In the genomic region with DNA sequence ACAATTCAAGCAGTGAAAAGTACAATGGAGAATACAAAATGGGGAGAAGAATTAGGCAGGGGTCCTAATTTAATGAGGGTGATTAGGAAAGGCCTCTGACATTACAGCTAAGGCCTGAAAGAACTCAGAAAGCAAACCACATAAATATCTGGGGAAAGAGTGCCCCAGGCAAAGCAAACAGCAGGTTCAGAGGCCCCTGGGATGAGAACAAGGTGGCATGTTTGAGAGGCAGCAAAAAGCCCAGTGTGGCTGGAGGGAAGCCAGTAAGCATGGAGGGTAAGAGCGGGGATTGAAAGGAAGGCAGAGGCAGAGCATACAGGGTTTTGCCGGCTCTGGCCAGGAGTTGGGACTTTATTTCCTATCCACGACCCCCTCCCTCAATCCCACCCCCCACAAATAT, we compare ENCODE assay signal across 15 cellular contexts. TPM values are rescaled to one million over a fixed set of nuclear protein-coding genes. Genes with fewer than 3 reads are reported as not detected.
DNase-seq lines count a peak whose midpoint lies in the region; ATAC-seq and TF ChIP-seq lines count a peak whose summit lies in the region.
"Had no signal": no experiment of that assay in that cellular context is flagged by ENCODE, and none has a peak within 500 bp of the region (broad histone marks: within the 10 kb centered on the region; RNA-seq: fewer than 3 reads in every experiment).

No MANE protein-coding gene starts in this region.

- CTCF ChIA-PET in CD8-positive, alpha-beta T cell (lab: Charles Lee), result interaction anchor here (0.7 to 25.6 kb wide), 3 partner anchors 74 to 105 kb away, joined by 3 to 773 read pairs (median 92); no protein-coding TSS in a partner anchor
- CTCF ChIA-PET in naive thymus-derived CD4-positive, alpha-beta T cell (lab: Charles Lee), result interaction anchor here (13.4 kb wide), 1 partner anchor 104 kb away, joined by 365 read pairs; no protein-coding TSS in a partner anchor

- peak overlapping the region; percentile 37 for H3K27ac Mint-ChIP-seq in CD8-positive, alpha-beta T cell
- peak overlapping the region in 6 of 9 donors; percentile 1 to 91 (median 62) for H3K27ac Mint-ChIP-seq in naive thymus-derived CD4-positive, alpha-beta T cell
- H3K27ac Mint-ChIP-seq: HFFc6 had no signal

- no peak for ATAC-seq in CD8-positive, alpha-beta T cell
- ATAC-seq in naive thymus-derived CD4-positive, alpha-beta T cell, result no peak
- ATAC-seq in GM18907 (IDR thresholded peaks at IDR 0.05; ENCODE audit: unreplicated experiment), result no peak
- ATAC-seq: K562 had no signal

- peaks cover 41% of the 10 kb centered on the region for H3K4me1 ChIP-seq in CD8-positive, alpha-beta T cell (ENCODE audit: insufficient read depth, low read length)
- H3K4me1 ChIP-seq in naive thymus-derived CD4-positive, alpha-beta T cell (ENCODE audit: control insufficient read depth in 2 of 2, insufficient read depth in 2 of 2, low read length in 2 of 2), result peaks cover 11 to 46% of the 10 kb centered on the region in 2 donors

- H3K27me3 ChIP-seq in CD8-positive, alpha-beta T cell (ENCODE audit: insufficient read depth, low read length), result no peaks in the 10 kb centered on the region
- no peaks in the 10 kb centered on the region for H3K27me3 ChIP-seq in naive thymus-derived CD4-positive, alpha-beta T cell (ENCODE audit: control insufficient read depth in 2 of 2, insufficient read depth in 2 of 2, low read length in 2 of 2)

- H3K9me3 Mint-ChIP-seq in CD8-positive, alpha-beta T cell, result no peaks in the 10 kb centered on the region
- peaks cover 0 to 2% (median 0%) of the 10 kb centered on the region in 11 donors for H3K9me3 Mint-ChIP-seq in naive thymus-derived CD4-positive, alpha-beta T cell
- H3K9me3 Mint-ChIP-seq: HFFc6 had no signal

- H3K36me3 Mint-ChIP-seq in CD8-positive, alpha-beta T cell, result no peaks in the 10 kb centered on the region
- H3K36me3 Mint-ChIP-seq in naive thymus-derived CD4-positive, alpha-beta T cell, result no peaks in the 10 kb centered on the region

- H3K4me3 ChIP-seq in CD8-positive, alpha-beta T cell (ENCODE audit: low read depth, low read length), result no peak overlapping the region
- H3K4me3 ChIP-seq in naive thymus-derived CD4-positive, alpha-beta T cell (ENCODE audit: low read length), result no peak overlapping the region
- H3K4me3 ChIP-seq: K562 had no signal

- DNase-seq in NCI-H146 (lab: John Stamatoyannopoulos, UW), result peak; percentile 17
- no peak for DNase-seq in NCI-H146 treated with DMSO at 0.1 percent for 48 hours (lab: John Stamatoyannopoulos, UW; ENCODE audit: unreplicated experiment)
- DNase-seq in CD8-positive, alpha-beta T cell, result no peak
- peak; percentile 12 for DNase-seq in NCI-H1092 (lab: John Stamatoyannopoulos, UW)
- no peak for DNase-seq in naive thymus-derived CD4-positive, alpha-beta T cell
- no peak for DNase-seq in DMS153 (lab: John Stamatoyannopoulos, UW)
- no peak for DNase-seq in superior temporal gyrus (ENCODE audit: extremely low spot score)
- DNase-seq: C1 segment of cervical spinal cord, COR-L47, GDM1, HFFc6, NCI-H1105 treated with DMSO at 0.1 percent for 48 hours, NCI-H774 had no signal

- H3K4me3 Mint-ChIP-seq in CD8-positive, alpha-beta T cell, result no peak overlapping the region
- no peak overlapping the region for H3K4me3 Mint-ChIP-seq in naive thymus-derived CD4-positive, alpha-beta T cell
- H3K4me3 Mint-ChIP-seq: HFFc6 had no signal

- peaks cover 48% of the 10 kb centered on the region for H3K4me1 Mint-ChIP-seq in CD8-positive, alpha-beta T cell (ENCODE audit: low read depth)
- H3K4me1 Mint-ChIP-seq in naive thymus-derived CD4-positive, alpha-beta T cell, result peaks cover 15 to 68% (median 55%) of the 10 kb centered on the region in 7 donors

- POLR2A ChIA-PET in CD8-positive, alpha-beta T cell (lab: Charles Lee), result interaction anchor here (1.0 to 1.1 kb wide), 2 partner anchors 80 to 138 kb away, joined by 3 read pairs; no protein-coding TSS in a partner anchor
- POLR2A ChIA-PET in naive thymus-derived CD4-positive, alpha-beta T cell (lab: Charles Lee), result interaction anchor here (33.3 kb wide), 1 partner anchor 95 kb away, joined by 1333 read pairs; the partner anchor contains the start of gene TCF7

- H3K27me3 Mint-ChIP-seq in CD8-positive, alpha-beta T cell (ENCODE audit: low read depth), result no peaks in the 10 kb centered on the region
- peaks cover 0 to 6% (median 0%) of the 10 kb centered on the region in 5 donors for H3K27me3 Mint-ChIP-seq in naive thymus-derived CD4-positive, alpha-beta T cell

- H3K9me3 ChIP-seq in CD8-positive, alpha-beta T cell (ENCODE audit: low read length), result no peaks in the 10 kb centered on the region
- no peaks in the 10 kb centered on the region for H3K9me3 ChIP-seq in naive thymus-derived CD4-positive, alpha-beta T cell (ENCODE audit: control insufficient read depth in 2 of 3, low read length in 3 of 3)

- no peaks in the 10 kb centered on the region for H3K36me3 ChIP-seq in CD8-positive, alpha-beta T cell (ENCODE audit: insufficient read depth, low read length)
- no peaks in the 10 kb centered on the region for H3K36me3 ChIP-seq in naive thymus-derived CD4-positive, alpha-beta T cell (ENCODE audit: control insufficient read depth in 2 of 3, insufficient read depth in 3 of 3, low read length in 3 of 3)

- intact Hi-C loops in CD8-positive, alpha-beta T cell (cut with DNase I, micrococcal nuclease), result no loop called here
- intact Hi-C loops in naive thymus-derived CD4-positive, alpha-beta T cell (cut with micrococcal nuclease), result loop anchor here in 1 of 2 donors (2.0 to 5.0 kb wide), 2 partner anchors 33 to 249 kb away; partner anchors contain the start of gene VDAC1

- no peak for TF ChIP-seq CTCF in CD8-positive, alpha-beta T cell (IDR thresholded peaks at IDR 0.05)

- no peak overlapping the region for H3K27ac ChIP-seq in CD8-positive, alpha-beta T cell (ENCODE audit: low read depth, low read length)
- H3K27ac ChIP-seq in naive thymus-derived CD4-positive, alpha-beta T cell (ENCODE audit: low read depth, low read length), result no peak overlapping the region

RNA-seq across cellular contexts. Expression of gene VDAC1, which starts 33.4 kb away (rescaled TPM):
- total RNA-seq in CD8-positive, alpha-beta T cell, result 10 to 100 TPM; 68.1 to 71.1 TPM
- 100 to 1,000 TPM in 1 of 5 experiments, 10 to 100 TPM in 4; 37.8 to 259 (median 43.7) TPM for total RNA-seq in naive thymus-derived CD4-positive, alpha-beta T cell
- 10 to 100 TPM; 66.9 to 75.0 TPM for polyA plus RNA-seq in naive thymus-derived CD4-positive, alpha-beta T cell

Comparison
In these comparisons a context has a peak if more than half of its experiments do, and no peak if none do; other contexts are left out.
1. DNase-seq: peak in NCI-H146 (single experiment) and NCI-H1092 (single experiment); none in NCI-H146 treated with DMSO at 0.1 percent for 48 hours (single experiment), CD8-positive, alpha-beta T cell (0 of 7), naive thymus-derived CD4-positive, alpha-beta T cell (0 of 9), DMS153 (single experiment) and superior temporal gyrus (single experiment).